In genomic region chr20:18057106-18057993, GRCh38 we compare ENCODE assay signal across 9 cellular contexts. TPM values are rescaled to one million over a fixed set of nuclear protein-coding genes. Genes with fewer than 3 reads are reported as not detected.
DNase-seq lines count a peak whose midpoint lies in the region; ATAC-seq and TF ChIP-seq lines count a peak whose summit lies in the region.
"Had no signal": no experiment of that assay in that cellular context is flagged by ENCODE, and none has a peak within 500 bp of the region (broad histone marks: within the 10 kb centered on the region; RNA-seq: fewer than 3 reads in every experiment).

Gene OVOL2 (minus strand): TSS chr20:18057916. CDS start chr20:18057634, 282 bp downstream.

- H3K4me3 Mint-ChIP-seq in IgD-negative memory B cell: peak within 1 kb of the TSS; percentile 24 to 67 (median 38)
- peak within 1 kb of the TSS; percentile 71 for H3K4me3 Mint-ChIP-seq in activated naive CD8-positive, alpha-beta T cell

- H3K9me3 Mint-ChIP-seq in IgD-negative memory B cell: peaks cover 0 to 3% (median 1%) of the 10 kb centered on the region in 3 donors
- H3K9me3 Mint-ChIP-seq in activated naive CD8-positive, alpha-beta T cell (ENCODE audit: low read depth): no peaks in the 10 kb centered on the region

- peaks cover 15% of the 10 kb centered on the region for H3K4me1 ChIP-seq in testis
- H3K4me1 ChIP-seq in BE2C: no peaks in the 10 kb centered on the region

- TF ChIP-seq CTCF in testis (IDR thresholded peaks at IDR 0.05) (no peak), BE2C (IDR thresholded peaks at IDR 0.05; ENCODE audit: low read depth, low read length) (no peak)

- H3K36me3 Mint-ChIP-seq in IgD-negative memory B cell: no peaks in the 10 kb centered on the region
- H3K36me3 Mint-ChIP-seq in activated naive CD8-positive, alpha-beta T cell: no peaks in the 10 kb centered on the region

- DNase-seq in COLO668 (lab: John Stamatoyannopoulos, UW; ENCODE audit: unreplicated experiment): peak; percentile 93
- DNase-seq in left colon: peak; percentile 91 to 96
- DNase-seq in testis: peak; percentile 44
- DNase-seq in amygdala (lab: John Stamatoyannopoulos, UW): no peak
- no peak for DNase-seq in BE2C
- no peak for DNase-seq in SKM-1 (lab: John Stamatoyannopoulos, UW; ENCODE audit: unreplicated experiment)

- no peak within 1 kb of the TSS for H3K27ac ChIP-seq in testis

- H3K36me3 ChIP-seq in testis (ENCODE audit: low read depth, missing control alignments) (no peaks in the 10 kb centered on the region), BE2C (no peaks in the 10 kb centered on the region)

- peak; percentile 68 for ATAC-seq in left colon

- no peak within 1 kb of the TSS for H3K27ac Mint-ChIP-seq in IgD-negative memory B cell
- no peak within 1 kb of the TSS for H3K27ac Mint-ChIP-seq in activated naive CD8-positive, alpha-beta T cell

- H3K9me3 ChIP-seq in testis: no peaks in the 10 kb centered on the region
- no peaks in the 10 kb centered on the region for H3K9me3 ChIP-seq in BE2C

- H3K27me3 Mint-ChIP-seq in IgD-negative memory B cell: peaks cover 52% of the 10 kb centered on the region
- H3K27me3 Mint-ChIP-seq in activated naive CD8-positive, alpha-beta T cell: peaks cover 34% of the 10 kb centered on the region

- 0 to 1% methylated on average over 31 to 47 of the region's 72 CpGs for WGBS in testis, 2 donors

- peaks cover 0 to 5% (median 3%) of the 10 kb centered on the region in 3 donors for H3K4me1 Mint-ChIP-seq in IgD-negative memory B cell
- peaks cover 10% of the 10 kb centered on the region for H3K4me1 Mint-ChIP-seq in activated naive CD8-positive, alpha-beta T cell (ENCODE audit: low read depth)

- H3K27me3 ChIP-seq in testis (no peaks in the 10 kb centered on the region), BE2C (peaks cover 93% of the 10 kb centered on the region)

- intact Hi-C loops in left colon (cut with DNase I, micrococcal nuclease) (no loop called here), testis (cut with DNase I; ENCODE audit: low total_unique reads) (no loop called here)

- TF ChIP-seq POLR2A in testis (IDR thresholded peaks at IDR 0.05): no peak

- H3K4me3 ChIP-seq in testis: peak within 1 kb of the TSS; percentile 29 to 52
- H3K4me3 ChIP-seq in BE2C (ENCODE audit: low read depth, low read length): no peak within 1 kb of the TSS

RNA-seq across cellular contexts. Expression of gene OVOL2, which starts in this region (rescaled TPM):
- not detected for polyA plus RNA-seq in IgD-negative memory B cell
- 10 to 100 TPM; 17.0 to 21.7 TPM for total RNA-seq in left colon
- 1 to 10 TPM; 4.8 to 7.2 TPM for total RNA-seq in testis
- 22.7 TPM for polyA plus RNA-seq in testis (ENCODE audit: insufficient read depth, low read depth, low replicate concordance)
- polyA plus RNA-seq in BE2C (2012; ENCODE audit: insufficient read depth, insufficient read length, low read depth): not detected
- total RNA-seq: fibroblast of villous mesenchyme had no signal

Comparison
In these comparisons a context has a peak if more than half of its experiments do, and no peak if none do; other contexts are left out.
1. RNA of gene OVOL2 (polyA plus RNA-seq): 22.7 TPM in testis (single experiment); not detected in IgD-negative memory B cell (single experiment); every median in the first group is over 10 times any median in the second.
2. DNase-seq: peak in COLO668 (single experiment), left colon (2 of 2) and testis (single experiment); none in amygdala (0 of 56), BE2C (single experiment) and SKM-1 (single experiment).